In genomic region chrX:44913656-44914531, GRCh38 we compare ENCODE assay signal across 14 cellular contexts. TPM values are rescaled to one million over a fixed set of nuclear protein-coding genes. Genes with fewer than 3 reads are reported as not detected.
A peak's percentile ranks its signal among the peaks of the same experiment; 100 is the strongest.
DNase-seq lines count a peak whose midpoint lies in the region; ATAC-seq, FAIRE-seq and TF ChIP-seq lines count a peak whose summit lies in the region.
"Had no signal": no experiment of that assay in that cellular context is flagged by ENCODE, and none has a peak within 500 bp of the region (broad histone marks: within the 10 kb centered on the region; RNA-seq: fewer than 3 reads in every experiment).

No MANE protein-coding gene starts in this region.

- in situ Hi-C loops in Caki2 (cut with HindIII; ENCODE audit: low pct_unique_long_range_greater_than_20kb, low sequenced_read_pairs): no loop called here

- no peaks in the 10 kb centered on the region for H3K9me1 ChIP-seq in keratinocyte (ENCODE audit: control insufficient read depth, extremely low read depth, insufficient read depth, low read length)

- ATAC-seq in GM19463 (IDR thresholded peaks at IDR 0.05; ENCODE audit: unreplicated experiment) (peak; percentile 58), HG03175 (IDR thresholded peaks at IDR 0.05; ENCODE audit: unreplicated experiment) (peak; percentile 47)
- ATAC-seq: stimulated activated memory B cell treated with anti-CD40 and anti-IgM and Interleukin-4, amounts not matched to agents 10 μg/mL and 1 μg/mL and 100 μg/mL, for 72 hours had no signal

- H3K79me2 ChIP-seq in keratinocyte (ENCODE audit: control insufficient read depth, insufficient read depth, low read length): peaks cover 78% of the 10 kb centered on the region

- no peak for TF ChIP-seq CTCF in keratinocyte (optimal IDR thresholded peaks at IDR 0.05 in 1 of 3, IDR thresholded peaks at IDR 0.05 in 1 of 3, conservative IDR thresholded peaks at IDR 0.05 in 1 of 3; ENCODE audit: extremely low read depth in 1 of 3, insufficient read depth in 2 of 3, low read length in 3 of 3)

- no peak overlapping the region for H3K4me3 ChIP-seq in keratinocyte (ENCODE audit: control insufficient read depth in 2 of 3, extremely low read depth in 1 of 3, insufficient read depth in 2 of 3, low read depth in 1 of 3, low read length in 3 of 3)
- H3K4me3 ChIP-seq: PC-9 had no signal

- dilution Hi-C loops in keratinocyte (cut with MboI; ENCODE audit: extremely low pct_ligation_motif_present, low sequenced_read_pairs): no loop called here

- H2AFZ ChIP-seq in keratinocyte (ENCODE audit: control insufficient read depth, low read length): no peak overlapping the region
- H2AFZ ChIP-seq: PC-9 had no signal

- H4K20me1 ChIP-seq in keratinocyte (ENCODE audit: control insufficient read depth, extremely low read depth, insufficient read depth, low read length): no peaks in the 10 kb centered on the region

- no peak overlapping the region for H3K4me2 ChIP-seq in keratinocyte (ENCODE audit: control insufficient read depth, extremely low read depth, insufficient read depth, low read depth, low read length)
- H3K4me2 ChIP-seq: PC-9 had no signal

- peak; percentile 51 for FAIRE-seq in keratinocyte (lab: Jason Lieb, UNC)
- FAIRE-seq: H1 had no signal

- no peaks in the 10 kb centered on the region for H3K27me3 ChIP-seq in keratinocyte (ENCODE audit: control insufficient read depth, extremely low read depth, insufficient read depth, low read length)

- no peak overlapping the region for H3K27ac ChIP-seq in keratinocyte (ENCODE audit: control insufficient read depth, insufficient read depth, low read length)
- H3K27ac ChIP-seq: PC-9 had no signal

- peaks cover 11% of the 10 kb centered on the region for H3K4me1 ChIP-seq in keratinocyte (ENCODE audit: control insufficient read depth, extremely low read depth, insufficient read depth, low read length)

- no peaks in the 10 kb centered on the region for H3K36me3 ChIP-seq in keratinocyte (ENCODE audit: control insufficient read depth in 2 of 2, extremely low read depth in 1 of 2, insufficient read depth in 2 of 2, low read length in 2 of 2)

- H3K9me3 ChIP-seq in keratinocyte (ENCODE audit: control insufficient read depth, low read depth, low read length): no peaks in the 10 kb centered on the region

- DNase-seq in Caki2 (ENCODE audit: low read depth) (peak; percentile 43), keratinocyte (ENCODE audit: low read depth, low spot score) (peak; percentile 30), SKM-1 treated with dmso at 0.1 percent for 144 hours (lab: John Stamatoyannopoulos, UW; ENCODE audit: unreplicated experiment) (no peak), EL (no peak), NCI-H187 (lab: John Stamatoyannopoulos, UW) (no peak)
- DNase-seq in stimulated activated CD4-positive, alpha-beta T cell treated with anti-CD3 and anti-CD28 coated beads, Interleukin-4, amount 100 ng/mL, for 4 hours: no peak
- DNase-seq: activated T-cell treated with anti-CD3 and anti-CD28 coated beads for 4 hours, NCI-H2081, nephron progenitor cell, PC-9 had no signal

- no peak overlapping the region for H3K9ac ChIP-seq in keratinocyte (ENCODE audit: control insufficient read depth, extremely low read depth, insufficient read depth, low read length)

RNA-seq across cellular contexts. Expression of gene KDM6A, which starts 40.9 kb away (rescaled TPM):
- 5.1 and 7.2 TPM in 2 replicates for total RNA-seq in Caki2 (2014; rRNA removed; shearing (Covaris generic); ENCODE audit: low replicate concordance)
- 33.5 to 64.2 TPM (median 59.9 TPM) in 3 replicates for polyA plus RNA-seq in keratinocyte
- polyA plus RNA-seq in keratinocyte (2011; ENCODE audit: low read depth): 16.2 TPM
- 24.7 and 50.0 TPM in 2 replicates for polyA plus RNA-seq in keratinocyte (2011; cell fraction: cytosol; rRNA removed)
- polyA plus RNA-seq in keratinocyte (2011; cell fraction: nucleus; rRNA removed): 98.9 TPM in 2 replicates
- 21.2 and 22.3 TPM in 2 replicates for polyA plus RNA-seq in keratinocyte (2012; ENCODE audit: low replicate concordance)
- 23.6 to 155 TPM (median 131 TPM) in 3 replicates for polyA minus RNA-seq in keratinocyte
- polyA minus RNA-seq in keratinocyte (2011; cell fraction: cytosol; rRNA and poly(A)+ RNA removed): 35.9 TPM
- polyA minus RNA-seq in keratinocyte (2011; cell fraction: nucleus; rRNA and poly(A)+ RNA removed): 127 and 255 TPM in 2 replicates

Comparison
In these comparisons a context has a peak if more than half of its experiments do, and no peak if none do; other contexts are left out.
1. DNase-seq: peak in Caki2 (single experiment) and keratinocyte (single experiment); none in stimulated activated CD4-positive, alpha-beta T cell treated with anti-CD3 and anti-CD28 coated beads, Interleukin-4, amount 100 ng/mL, for 4 hours (0 of 2), SKM-1 treated with dmso at 0.1 percent for 144 hours (single experiment), EL (single experiment) and NCI-H187 (0 of 2).